In genomic region chr1:47347735-47348134, GRCh38 we compare ENCODE assay signal across 22 cellular contexts. TPM values are rescaled to one million over a fixed set of nuclear protein-coding genes. Genes with fewer than 3 reads are reported as not detected.
DNase-seq lines count a peak whose midpoint lies in the region; ATAC-seq, FAIRE-seq and TF ChIP-seq lines count a peak whose summit lies in the region.
"Had no signal": no experiment of that assay in that cellular context is flagged by ENCODE, and none has a peak within 500 bp of the region (broad histone marks: within the 10 kb centered on the region; RNA-seq: fewer than 3 reads in every experiment).

No MANE protein-coding gene starts in this region.

- no peaks in the 10 kb centered on the region for H3K9me2 ChIP-seq in MM.1S (replicated peaks; ENCODE audit: insufficient read depth, low read length)

- no peaks in the 10 kb centered on the region for H3K9me3 ChIP-seq in MM.1S (replicated peaks; ENCODE audit: insufficient read depth, low read length)
- H3K9me3 ChIP-seq: BE2C had no signal

- intact Hi-C loops in left colon (cut with DNase I, micrococcal nuclease): no loop called here

- DNase-seq in GM12891 (ENCODE audit: insufficient read length, low spot score) (no peak), HFFc6 (no peak), left colon (no peak), nephron progenitor cell (no peak), NOMO-1 treated with DMSO at 0.1 percent for 48 hours (lab: John Stamatoyannopoulos, UW; ENCODE audit: unreplicated experiment) (no peak), MM.1S (no peak), GOT3 (lab: John Stamatoyannopoulos, UW) (no peak)
- DNase-seq: ACHN; BE2C; C1 segment of cervical spinal cord; CD4-positive, CD25-positive, alpha-beta regulatory T cell; CD8-positive, alpha-beta memory T cell; COR-L47; DMS153; DMS79; GF-D8; H7 had no signal

- TF ChIP-seq POLR2A in GM12891 (IDR thresholded peaks at IDR 0.05; ENCODE audit: low read depth, low read length): no peak

- ATAC-seq in left colon: peak; percentile 40
- no peak for ATAC-seq in GM21576 (IDR thresholded peaks at IDR 0.05; ENCODE audit: unreplicated experiment)
- ATAC-seq: GM23338 had no signal

- H3K4me1 ChIP-seq in MM.1S (ENCODE audit: low read length): 0 out of 2 replicates have a peak, but pooled peaks cover 3% of the 10 kb centered on the region
- H3K4me1 ChIP-seq: BE2C had no signal

- no peak overlapping the region for H3K27ac ChIP-seq in MM.1S (ENCODE audit: low read length)
- H3K27ac ChIP-seq: HL-60, KMS-11 had no signal

- H3K4me2 ChIP-seq in MM.1S (ENCODE audit: low read depth, low read length): no peak overlapping the region
- H3K4me2 ChIP-seq: GM23338, KMS-11 had no signal

- H4K20me1 ChIP-seq in MM.1S (ENCODE audit: insufficient read depth, low read length): no peaks in the 10 kb centered on the region

- H3K27ac Mint-ChIP-seq in HFFc6: peak overlapping the region; percentile 31; the same call in 1 of the 2 replicates
- H3K27ac Mint-ChIP-seq in nephron progenitor cell: peak overlapping the region; percentile 74
- H3K27ac Mint-ChIP-seq: GM23338 had no signal

- peaks cover 39% of the 10 kb centered on the region for H3K4me1 Mint-ChIP-seq in HFFc6 (ENCODE audit: low read depth)
- peaks cover 5% of the 10 kb centered on the region for H3K4me1 Mint-ChIP-seq in nephron progenitor cell
- H3K4me1 Mint-ChIP-seq: GM23338 had no signal

- H3K9ac ChIP-seq in MM.1S (ENCODE audit: low read length): no peak overlapping the region
- H3K9ac ChIP-seq: KMS-11 had no signal

- H3K27me3 Mint-ChIP-seq in HFFc6 (ENCODE audit: insufficient read depth): no peaks in the 10 kb centered on the region
- H3K27me3 Mint-ChIP-seq in nephron progenitor cell (ENCODE audit: low read depth, poor library complexity): no peaks in the 10 kb centered on the region
- H3K27me3 Mint-ChIP-seq: CD4-positive, CD25-positive, alpha-beta regulatory T cell; CD8-positive, alpha-beta memory T cell had no signal

- peaks cover 12% of the 10 kb centered on the region for H3K36me3 Mint-ChIP-seq in HFFc6 (ENCODE audit: low read depth)
- peaks cover 37% of the 10 kb centered on the region for H3K36me3 Mint-ChIP-seq in nephron progenitor cell (ENCODE audit: low read depth)

- H2AFZ ChIP-seq in MM.1S (ENCODE audit: low read length): no peak overlapping the region
- H2AFZ ChIP-seq: GM23338 had no signal

- peak; percentile 58 for FAIRE-seq in GM12891 (lab: Jason Lieb, UNC)
- FAIRE-seq: A204.1 had no signal

- H3K36me3 ChIP-seq in MM.1S (replicated peaks; ENCODE audit: insufficient read depth, low read length): no peaks in the 10 kb centered on the region
- H3K36me3 ChIP-seq: BE2C had no signal

- H3K4me3 ChIP-seq in MM.1S (ENCODE audit: low read length): no peak overlapping the region
- H3K4me3 ChIP-seq: GM23338 had no signal

- TF ChIP-seq CTCF in HFFc6 (IDR thresholded peaks at IDR 0.05) (no peak), nephron progenitor cell (IDR thresholded peaks at IDR 0.05) (no peak), MM.1S (IDR thresholded peaks at IDR 0.05; ENCODE audit: low read length) (no peak)

- peaks cover 61% of the 10 kb centered on the region for H3K79me2 ChIP-seq in MM.1S (ENCODE audit: low read length)

- no peak overlapping the region for H3K4me3 Mint-ChIP-seq in HFFc6
- H3K4me3 Mint-ChIP-seq in nephron progenitor cell: no peak overlapping the region
- H3K4me3 Mint-ChIP-seq: CD4-positive, CD25-positive, alpha-beta regulatory T cell; CD8-positive, alpha-beta memory T cell; GM23338 had no signal

- no peaks in the 10 kb centered on the region for H3K27me3 ChIP-seq in MM.1S (replicated peaks; ENCODE audit: insufficient read depth, low read length)
- H3K27me3 ChIP-seq: BE2C had no signal

- H3F3A ChIP-seq in MM.1S (ENCODE audit: insufficient read depth, low read length): no peaks in the 10 kb centered on the region

- no peaks in the 10 kb centered on the region for H3K9me3 Mint-ChIP-seq in HFFc6
- H3K9me3 Mint-ChIP-seq in nephron progenitor cell: no peaks in the 10 kb centered on the region
- H3K9me3 Mint-ChIP-seq: CD4-positive, CD25-positive, alpha-beta regulatory T cell; CD8-positive, alpha-beta memory T cell; GM23338 had no signal

TF ChIP-seq in GM12891, 5 proteins besides CTCF, POLR2A, EP300 and RAD21:
- TF ChIP-seq TAF1 (IDR thresholded peaks at IDR 0.05; ENCODE audit: low read depth, low read length) (no peak), SPI1 (IDR thresholded peaks at IDR 0.05; ENCODE audit: low read depth, low read length) (no peak), POLR2AphosphoS5 (IDR thresholded peaks at IDR 0.05; ENCODE audit: low read depth, low read length) (no peak), PAX5 (IDR thresholded peaks at IDR 0.05; ENCODE audit: insufficient read depth, low read length, severe bottlenecking) (no peak), POU2F2 (IDR thresholded peaks at IDR 0.05; ENCODE audit: low read depth, low read length) (no peak)
TF ChIP-seq in GM12891: peak in this region for 0.

RNA-seq across cellular contexts. Expression of gene CMPK1, which starts 14.1 kb away (rescaled TPM):
- 72.4 TPM for polyA plus RNA-seq in GM12891 (2012; ENCODE audit: low read depth, missing spikeins)
- 100 to 1,000 TPM; 118 to 141 (median 131) TPM for total RNA-seq in HFFc6 (2021; fragmentation: NEBNext Ultra II Directional; extraction: Animal tissue kit (Norgen Biotek cat#: 25700))
- total RNA-seq in left colon: 100 to 1,000 TPM; 216 to 220 TPM

RNA-seq across cellular contexts. Expression of gene STIL, which starts 33.8 kb away (rescaled TPM):
- 7.2 TPM for polyA plus RNA-seq in GM12891 (2012; ENCODE audit: low read depth, missing spikeins)
- total RNA-seq in HFFc6 (2021; fragmentation: NEBNext Ultra II Directional; extraction: Animal tissue kit (Norgen Biotek cat#: 25700)): 10 to 100 TPM in 5 of 6 experiments, 1 to 10 TPM in 1; 7.9 to 16.0 (median 13.6) TPM
- 10 to 100 TPM in 1 of 2 donors, 1 to 10 TPM in 1; 4.7 to 10.7 TPM for total RNA-seq in left colon
